29 cellular contexts compared by ENCODE assay signal in the genomic region with DNA sequence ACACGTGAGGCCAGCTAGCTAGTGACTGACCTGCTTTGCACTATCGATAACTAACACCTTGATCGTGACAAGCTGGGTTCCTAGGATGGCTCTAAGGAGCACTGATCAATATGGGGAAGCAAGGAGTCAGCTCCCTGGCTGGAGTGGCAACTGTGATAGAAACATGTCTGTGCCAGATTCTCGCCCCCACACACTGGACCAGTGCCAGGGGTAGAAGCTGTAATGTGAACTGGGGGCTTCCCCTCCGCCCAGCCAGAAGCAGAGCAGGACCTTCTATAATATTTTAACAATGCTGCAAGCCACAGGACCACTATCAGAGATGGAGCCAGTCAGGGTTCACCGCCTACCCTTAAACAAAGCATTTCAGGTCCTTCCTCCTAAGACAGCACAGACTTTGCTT.
"Had no signal": no experiment of that assay in that cellular context is flagged by ENCODE, and none has a peak within 500 bp of the region (broad histone marks: within the 10 kb centered on the region; RNA-seq: fewer than 3 reads in every experiment).

No MANE protein-coding gene starts in this region.

- H3K36me3 Mint-ChIP-seq: activated naive CD4-positive, alpha-beta T cell treated with anti-CD3 and anti-CD28 coated beads, Interleukin-2, amount 50 U/mL, for 72 hours; naive thymus-derived CD8-positive, alpha-beta T cell; stimulated activated memory B cell treated with anti-CD40 and anti-IgM and Interleukin-4, amounts not matched to agents 10 μg/mL and 1 μg/mL and 100 μg/mL, for 72 hours had no signal

- H3K4me1 Mint-ChIP-seq: stimulated activated memory B cell treated with anti-CD40 and anti-IgM and Interleukin-4, amounts not matched to agents 10 μg/mL and 1 μg/mL and 100 μg/mL, for 72 hours had no signal

- H3K4me3 Mint-ChIP-seq: activated CD4-positive, alpha-beta T cell treated with anti-CD3 and anti-CD28 coated beads, Interleukin-2, amount 10 ng/mL, durations not matched to agents 24 days and 14 days; activated T-cell treated with anti-CD3 and anti-CD28 coated beads, Interleukin-2, amount 50 U/mL, for 72 hours; naive thymus-derived CD8-positive, alpha-beta T cell; neural crest cell; stimulated activated memory B cell treated with anti-CD40 and anti-IgM and Interleukin-4, amounts not matched to agents 10 μg/mL and 1 μg/mL and 100 μg/mL, for 72 hours; stimulated activated naive CD8-positive, alpha-beta T cell treated with anti-CD3 and anti-CD28 coated beads, Interleukin-15, amount 100 ng/mL, for 72 hours had no signal

- H3K27ac Mint-ChIP-seq: activated CD4-positive, alpha-beta T cell treated with anti-CD3 and anti-CD28 coated beads, Interleukin-2, amount 10 ng/mL, durations not matched to agents 24 days and 14 days; activated naive CD4-positive, alpha-beta T cell treated with anti-CD3 and anti-CD28 coated beads, Interleukin-2, amount 50 U/mL, for 72 hours; activated T-cell treated with anti-CD3 and anti-CD28 coated beads, Interleukin-2, amount 50 U/mL, for 72 hours; naive thymus-derived CD8-positive, alpha-beta T cell; stimulated activated memory B cell treated with anti-CD40 and anti-IgM and Interleukin-4, amounts not matched to agents 10 μg/mL and 1 μg/mL and 100 μg/mL, for 72 hours; stimulated activated naive CD8-positive, alpha-beta T cell treated with anti-CD3 and anti-CD28 coated beads, Interleukin-15, amount 100 ng/mL, for 72 hours had no signal

- H3K9me3 Mint-ChIP-seq: activated CD4-positive, alpha-beta T cell treated with anti-CD3 and anti-CD28 coated beads, Interleukin-2, amount 10 ng/mL, durations not matched to agents 24 days and 14 days; activated naive CD4-positive, alpha-beta T cell treated with anti-CD3 and anti-CD28 coated beads, Interleukin-2, amount 50 U/mL, for 72 hours; activated T-cell treated with anti-CD3 and anti-CD28 coated beads, Interleukin-2, amount 50 U/mL, for 72 hours; naive thymus-derived CD8-positive, alpha-beta T cell; neural crest cell; stimulated activated memory B cell treated with anti-CD40 and anti-IgM and Interleukin-4, amounts not matched to agents 10 μg/mL and 1 μg/mL and 100 μg/mL, for 72 hours; stimulated activated naive CD8-positive, alpha-beta T cell treated with anti-CD3 and anti-CD28 coated beads, Interleukin-15, amount 100 ng/mL, for 72 hours had no signal

- DNase-seq: activated CD4-positive, alpha-beta T cell treated with anti-CD3 and anti-CD28 coated beads, Interleukin-2, amount 10 ng/mL, durations not matched to agents 24 days and 14 days; activated naive CD4-positive, alpha-beta T cell; activated T-cell treated with anti-CD3 and anti-CD28 coated beads for 4 hours; activated T-cell treated with anti-CD3 and anti-CD28 coated beads, Interleukin-2, amount 50 U/mL, for 72 hours; dermis blood vessel endothelial cell; effector CD8-positive, alpha-beta T cell; kidney glomerular epithelial cell; left lung; lower lobe of right lung; mesenchymal stem cell; occipital lobe; stimulated activated CD4-positive, alpha-beta T cell treated with anti-CD3 and anti-CD28 coated beads, Interleukin-1b, Interleukin-23, amount 100 ng/mL, for 48 hours; stimulated activated CD4-positive, alpha-beta T cell treated with anti-CD3 and anti-CD28 coated beads, Interleukin-4, amount 100 ng/mL, for 4 hours; stimulated activated CD8-positive, alpha-beta memory T cell treated with anti-CD3 and anti-CD28 coated beads, Interleukin-4, amount 100 ng/mL, for 48 hours; stimulated activated naive CD8-positive, alpha-beta T cell treated with anti-CD3 and anti-CD28 coated beads, Interleukin-15, amount 100 ng/mL, for 72 hours; T-helper 9 cell; thyroid gland; upper lobe of left lung had no signal

- ATAC-seq: activated naive CD4-positive, alpha-beta T cell treated with anti-CD3 and anti-CD28 coated beads, Interleukin-2, amount 50 U/mL, for 72 hours; activated T-cell treated with anti-CD3 and anti-CD28 coated beads, Interleukin-2, amount 50 U/mL, for 72 hours; left lung; lower lobe of right lung; naive thymus-derived CD8-positive, alpha-beta T cell; stimulated activated memory B cell treated with anti-CD40 and anti-IgM and Interleukin-4, amounts not matched to agents 10 μg/mL and 1 μg/mL and 100 μg/mL, for 72 hours; stimulated activated naive CD8-positive, alpha-beta T cell treated with anti-CD3 and anti-CD28 coated beads, Interleukin-15, amount 100 ng/mL, for 72 hours had no signal

- H3K27ac ChIP-seq: left lung, lower lobe of right lung, parathyroid adenoma, right atrium auricular region, thyroid gland, upper lobe of left lung, vagina, VCaP had no signal

- FAIRE-seq: colon, frontal cortex, TTC549 had no signal
